ENCODE assay signal across 1 cellular context in genomic region chr1:52306227-52307006, GRCh38.
TF ChIP-seq lines count a peak whose summit lies in the region.

No MANE protein-coding gene starts in this region.

TF ChIP-seq in SK-N-SH, 30 proteins besides CTCF, POLR2A, EP300 and RAD21:
- TF ChIP-seq NFIC (IDR thresholded peaks at IDR 0.05; ENCODE audit: borderline replicate concordance) (no peak), EZH2phosphoT487 (IDR thresholded peaks at IDR 0.05; ENCODE audit: borderline replicate concordance, low read depth) (no peak), ZBTB33 (IDR thresholded peaks at IDR 0.05; ENCODE audit: borderline replicate concordance, low read depth) (no peak), POLR2AphosphoS5 (IDR thresholded peaks at IDR 0.05; ENCODE audit: low read depth, low read length) (no peak), JUND (IDR thresholded peaks at IDR 0.05) (no peak), GATA2 (CRISPR knock-in tag; IDR thresholded peaks at IDR 0.05) (no peak), TAF1 (IDR thresholded peaks at IDR 0.05; ENCODE audit: borderline replicate concordance, low read depth, low read length) (no peak), CHD2 (IDR thresholded peaks at IDR 0.05; ENCODE audit: low read length, partially characterized antibody) (no peak), NRF1 (IDR thresholded peaks at IDR 0.05; ENCODE audit: low read depth, low read length) (no peak), MEF2A (IDR thresholded peaks at IDR 0.05; ENCODE audit: borderline replicate concordance, low read depth) (no peak), TCF12 (IDR thresholded peaks at IDR 0.05) (no peak), TEAD4 (IDR thresholded peaks at IDR 0.05; ENCODE audit: borderline replicate concordance, insufficient read depth) (no peak), FOXJ3 (CRISPR knock-in tag; IDR thresholded peaks at IDR 0.05) (no peak)
- TF ChIP-seq, protein P1, sequence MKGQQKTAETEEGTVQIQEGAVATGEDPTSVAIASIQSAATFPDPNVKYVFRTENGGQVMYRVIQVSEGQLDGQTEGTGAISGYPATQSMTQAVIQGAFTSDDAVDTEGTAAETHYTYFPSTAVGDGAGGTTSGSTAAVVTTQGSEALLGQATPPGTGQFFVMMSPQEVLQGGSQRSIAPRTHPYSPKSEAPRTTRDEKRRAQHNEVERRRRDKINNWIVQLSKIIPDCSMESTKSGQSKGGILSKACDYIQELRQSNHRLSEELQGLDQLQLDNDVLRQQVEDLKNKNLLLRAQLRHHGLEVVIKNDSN (IDR thresholded peaks at IDR 0.05; ENCODE audit: borderline replicate concordance, low read depth), result no peak
- TF ChIP-seq, protein P2, sequence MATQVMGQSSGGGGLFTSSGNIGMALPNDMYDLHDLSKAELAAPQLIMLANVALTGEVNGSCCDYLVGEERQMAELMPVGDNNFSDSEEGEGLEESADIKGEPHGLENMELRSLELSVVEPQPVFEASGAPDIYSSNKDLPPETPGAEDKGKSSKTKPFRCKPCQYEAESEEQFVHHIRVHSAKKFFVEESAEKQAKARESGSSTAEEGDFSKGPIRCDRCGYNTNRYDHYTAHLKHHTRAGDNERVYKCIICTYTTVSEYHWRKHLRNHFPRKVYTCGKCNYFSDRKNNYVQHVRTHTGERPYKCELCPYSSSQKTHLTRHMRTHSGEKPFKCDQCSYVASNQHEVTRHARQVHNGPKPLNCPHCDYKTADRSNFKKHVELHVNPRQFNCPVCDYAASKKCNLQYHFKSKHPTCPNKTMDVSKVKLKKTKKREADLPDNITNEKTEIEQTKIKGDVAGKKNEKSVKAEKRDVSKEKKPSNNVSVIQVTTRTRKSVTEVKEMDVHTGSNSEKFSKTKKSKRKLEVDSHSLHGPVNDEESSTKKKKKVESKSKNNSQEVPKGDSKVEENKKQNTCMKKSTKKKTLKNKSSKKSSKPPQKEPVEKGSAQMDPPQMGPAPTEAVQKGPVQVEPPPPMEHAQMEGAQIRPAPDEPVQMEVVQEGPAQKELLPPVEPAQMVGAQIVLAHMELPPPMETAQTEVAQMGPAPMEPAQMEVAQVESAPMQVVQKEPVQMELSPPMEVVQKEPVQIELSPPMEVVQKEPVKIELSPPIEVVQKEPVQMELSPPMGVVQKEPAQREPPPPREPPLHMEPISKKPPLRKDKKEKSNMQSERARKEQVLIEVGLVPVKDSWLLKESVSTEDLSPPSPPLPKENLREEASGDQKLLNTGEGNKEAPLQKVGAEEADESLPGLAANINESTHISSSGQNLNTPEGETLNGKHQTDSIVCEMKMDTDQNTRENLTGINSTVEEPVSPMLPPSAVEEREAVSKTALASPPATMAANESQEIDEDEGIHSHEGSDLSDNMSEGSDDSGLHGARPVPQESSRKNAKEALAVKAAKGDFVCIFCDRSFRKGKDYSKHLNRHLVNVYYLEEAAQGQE (IDR thresholded peaks at IDR 0.05; ENCODE audit: low read depth, low read length), result no peak
- TF ChIP-seq, protein P3, sequence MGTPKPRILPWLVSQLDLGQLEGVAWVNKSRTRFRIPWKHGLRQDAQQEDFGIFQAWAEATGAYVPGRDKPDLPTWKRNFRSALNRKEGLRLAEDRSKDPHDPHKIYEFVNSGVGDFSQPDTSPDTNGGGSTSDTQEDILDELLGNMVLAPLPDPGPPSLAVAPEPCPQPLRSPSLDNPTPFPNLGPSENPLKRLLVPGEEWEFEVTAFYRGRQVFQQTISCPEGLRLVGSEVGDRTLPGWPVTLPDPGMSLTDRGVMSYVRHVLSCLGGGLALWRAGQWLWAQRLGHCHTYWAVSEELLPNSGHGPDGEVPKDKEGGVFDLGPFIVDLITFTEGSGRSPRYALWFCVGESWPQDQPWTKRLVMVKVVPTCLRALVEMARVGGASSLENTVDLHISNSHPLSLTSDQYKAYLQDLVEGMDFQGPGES (IDR thresholded peaks at IDR 0.05; ENCODE audit: low read depth, low read length), result no peak
